ENCODE assay signal across 8 cellular contexts in genomic region chr2:100320547-100321180, GRCh38. TPM values are rescaled to one million over a fixed set of nuclear protein-coding genes. Genes with fewer than 3 reads are reported as not detected.
DNase-seq lines count a peak whose midpoint lies in the region; ATAC-seq and TF ChIP-seq lines count a peak whose summit lies in the region.

No MANE protein-coding gene starts in this region.

- H3K4me3 ChIP-seq in HUES6 (ENCODE audit: low read depth, low read length) (peak overlapping the region; percentile 70), iPS DF 6.9 (ENCODE audit: low read length) (peak overlapping the region; percentile 58; the same call in 1 of the 2 replicates), smooth muscle cell (peak overlapping the region; percentile 51)

- H3K36me3 ChIP-seq in HUES6 (ENCODE audit: control insufficient read depth, insufficient read depth, low read length): no peaks in the 10 kb centered on the region
- no peaks in the 10 kb centered on the region for H3K36me3 ChIP-seq in iPS DF 6.9 (ENCODE audit: control insufficient read depth, insufficient read depth, low read length)
- no peaks in the 10 kb centered on the region for H3K36me3 ChIP-seq in smooth muscle cell (ENCODE audit: low read depth)

- H3K79me2 ChIP-seq in smooth muscle cell (ENCODE audit: low read depth): no peaks in the 10 kb centered on the region

- H2AFZ ChIP-seq in smooth muscle cell (ENCODE audit: low read depth): peak overlapping the region; percentile 21

- no peak overlapping the region for H3K27ac ChIP-seq in HUES6 (ENCODE audit: low read depth, low read length)
- H3K27ac ChIP-seq in iPS DF 6.9 (ENCODE audit: low read length): no peak overlapping the region
- no peak overlapping the region for H3K27ac ChIP-seq in smooth muscle cell (ENCODE audit: low read depth)

- peaks cover 13 to 17% (median 14%) of the 10 kb centered on the region in 3 donors for H3K9me3 Mint-ChIP-seq in T-cell

- DNase-seq in T-cell: no peak
- DNase-seq in iPS DF 6.9 (ENCODE audit: low read depth, low spot score): no peak
- no peak for DNase-seq in smooth muscle cell (lab: John Stamatoyannopoulos, UW; ENCODE audit: unreplicated experiment)
- DNase-seq in activated CD8-positive, alpha-beta memory T cell treated with anti-CD3 and anti-CD28 coated beads for 24 hours: no peak
- no peak for DNase-seq in inferior parietal cortex (ENCODE audit: extremely low spot score)

- POLR2A ChIA-PET in T-cell (lab: Charles Lee): no interaction called here

- no peak overlapping the region for H3K27ac Mint-ChIP-seq in T-cell

- no CpG with 5 or more reads among the region's 19 CpGs for WGBS in iPS DF 6.9 (ENCODE audit: insufficient coverage, insufficient read length)
- WGBS in smooth muscle cell (ENCODE audit: low lambda C conversion rate): 51% methylated on average over 19 of the region's 19 CpGs

- no peak overlapping the region for H3K9ac ChIP-seq in HUES6 (ENCODE audit: low read length)
- no peak overlapping the region for H3K9ac ChIP-seq in smooth muscle cell (ENCODE audit: low read depth)

- ATAC-seq in T-cell (replicated peaks in 1 of 4) (no peak), GM18868 (IDR thresholded peaks at IDR 0.05; ENCODE audit: unreplicated experiment) (no peak), HG02610 (IDR thresholded peaks at IDR 0.05; ENCODE audit: unreplicated experiment) (no peak)

- peaks cover 4% of the 10 kb centered on the region for H3K36me3 Mint-ChIP-seq in T-cell

- H3F3A ChIP-seq in smooth muscle cell (ENCODE audit: low read depth): no peaks in the 10 kb centered on the region

- H3K4me1 ChIP-seq in HUES6 (ENCODE audit: control insufficient read depth, insufficient read depth, low read length) (no peaks in the 10 kb centered on the region), iPS DF 6.9 (ENCODE audit: control insufficient read depth, insufficient read depth, low read length) (no peaks in the 10 kb centered on the region; the same call in 1 of the 2 replicates), smooth muscle cell (ENCODE audit: low read depth) (no peaks in the 10 kb centered on the region)

- H3K4me2 ChIP-seq in smooth muscle cell: peak overlapping the region; percentile 89

- peaks cover 56 to 58% of the 10 kb centered on the region in 2 donors for H3K27me3 Mint-ChIP-seq in T-cell

- H4K20me1 ChIP-seq in smooth muscle cell (ENCODE audit: low read depth): no peaks in the 10 kb centered on the region

- H3K27me3 ChIP-seq in HUES6 (ENCODE audit: control insufficient read depth, insufficient read depth, low read length) (peaks cover 64% of the 10 kb centered on the region), iPS DF 6.9 (ENCODE audit: control insufficient read depth, insufficient read depth, low read length) (peaks cover 17% of the 10 kb centered on the region; the same call in 1 of the 2 replicates), smooth muscle cell (ENCODE audit: low read depth) (peaks cover 58% of the 10 kb centered on the region)

- CTCF ChIA-PET in T-cell (lab: Charles Lee): no interaction called here

- peak overlapping the region in 2 of 3 donors; percentile 22 to 63 for H3K4me3 Mint-ChIP-seq in T-cell

- H3K9me3 ChIP-seq in HUES6 (ENCODE audit: control insufficient read depth, insufficient read depth, low read depth, low read length) (peaks cover 18% of the 10 kb centered on the region), iPS DF 6.9 (ENCODE audit: control insufficient read depth, insufficient read depth, low read length) (peaks cover 2% of the 10 kb centered on the region), smooth muscle cell (replicated peaks; ENCODE audit: low read depth) (peaks cover 6% of the 10 kb centered on the region)

- peaks cover 0 to 7% (median 4%) of the 10 kb centered on the region in 3 donors for H3K4me1 Mint-ChIP-seq in T-cell

- no peak for TF ChIP-seq CTCF in smooth muscle cell (IDR thresholded peaks at IDR 0.05; ENCODE audit: borderline replicate concordance, insufficient read depth, poor library complexity, severe bottlenecking)

RNA-seq across cellular contexts. Expression of gene LONRF2, which starts 1.6 kb away (rescaled TPM):
- total RNA-seq in T-cell: under 1 TPM in 4 of 5 donors, not detected in 1; 0.19 to 0.30 (median 0.29) TPM
- total RNA-seq in smooth muscle cell: 1.3 and 1.4 TPM in 2 replicates
- polyA plus RNA-seq in smooth muscle cell: 0.06 and 0.34 TPM in 2 replicates
